ENCODE assay signal across 1 cellular context in the genomic region with DNA sequence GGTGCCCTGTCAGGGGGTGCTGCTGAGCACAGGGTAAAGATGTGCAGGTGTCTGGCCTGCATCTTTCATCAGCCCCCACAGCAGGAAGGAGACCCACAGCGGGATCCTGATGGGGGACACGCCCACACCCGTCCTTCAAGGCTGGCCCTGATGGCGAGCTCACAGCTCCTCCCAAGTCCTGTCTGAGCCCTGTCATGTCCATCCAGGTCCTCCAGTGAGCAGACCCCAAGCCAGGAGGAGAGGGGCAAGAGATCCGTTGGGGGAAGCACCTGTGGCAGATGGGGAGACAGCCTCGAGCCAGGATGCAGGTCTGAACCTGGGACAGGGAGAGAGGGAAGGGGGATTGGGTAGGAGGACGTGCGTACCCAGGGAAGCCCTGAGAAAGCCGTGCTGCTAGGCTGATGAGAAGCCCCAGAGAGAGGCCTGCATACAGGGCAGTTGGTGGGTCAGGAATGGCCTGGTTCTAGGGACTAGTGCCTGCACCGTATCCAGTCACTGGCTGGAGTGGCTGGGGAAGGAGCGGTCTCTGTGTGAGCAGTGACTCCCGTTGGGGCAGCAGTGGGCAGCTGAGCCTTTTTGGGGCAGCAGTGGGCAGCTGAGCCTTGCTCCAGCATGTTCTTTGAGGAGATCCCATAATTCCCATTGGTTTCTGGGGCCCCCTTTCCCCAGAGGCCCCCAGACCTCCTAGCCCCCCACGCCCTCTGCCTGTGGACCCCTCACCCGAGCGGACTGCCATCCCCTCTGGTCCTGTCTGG.
TF ChIP-seq lines count a peak whose summit lies in the region.

No MANE protein-coding gene starts in this region.

TF ChIP-seq in GM23338, 12 proteins besides CTCF, POLR2A, EP300 and RAD21:
- TF ChIP-seq EZH2 (IDR thresholded peaks at IDR 0.05; ENCODE audit: low read depth, unreplicated experiment) (no peak), STAT1 (IDR thresholded peaks at IDR 0.05; ENCODE audit: unreplicated experiment) (no peak), NANOG (IDR thresholded peaks at IDR 0.05; ENCODE audit: borderline replicate concordance) (no peak)
